8 cellular contexts compared by ENCODE assay signal in genomic region chr7:22564511-22565045, GRCh38.
A peak's percentile ranks its signal among the peaks of the same experiment; 100 is the strongest.
DNase-seq lines count a peak whose midpoint lies in the region; FAIRE-seq and TF ChIP-seq lines count a peak whose summit lies in the region.

No MANE protein-coding gene starts in this region.

- H3K27ac ChIP-seq in astrocyte (ENCODE audit: low read depth, low read length), result peak overlapping the region; percentile 99
- H3K27ac ChIP-seq in layer of hippocampus (ENCODE audit: low read depth, low read length), result peak overlapping the region; percentile 21

- H3K9ac ChIP-seq in astrocyte (ENCODE audit: low read length), result peak overlapping the region; percentile 87

- H3K79me2 ChIP-seq in astrocyte (ENCODE audit: insufficient read depth, low read length), result peaks cover 23% of the 10 kb centered on the region

- TF ChIP-seq CTCF in astrocyte (IDR thresholded peaks at IDR 0.05; ENCODE audit: insufficient read depth, low read depth, low read length), result no peak
- TF ChIP-seq CTCF in GM10266 (IDR thresholded peaks at IDR 0.05; ENCODE audit: control insufficient read depth, insufficient read depth, low read depth, missing control alignments), result no peak

- no peaks in the 10 kb centered on the region for H3K9me3 Mint-ChIP-seq in astrocyte (ENCODE audit: unreplicated experiment)

- H3K4me1 ChIP-seq in astrocyte (ENCODE audit: insufficient read depth, low read length), result peaks cover 66% of the 10 kb centered on the region

- peak; percentile 91 for FAIRE-seq in astrocyte (lab: Jason Lieb, UNC)

- no peaks in the 10 kb centered on the region for H3K9me3 ChIP-seq in astrocyte (ENCODE audit: insufficient read depth, low read depth, low read length)

- DNase-seq in Ammon's horn (ENCODE audit: low spot score) (peak; percentile 60), HS-27A (ENCODE audit: low read depth) (peak; percentile 53), astrocyte (ENCODE audit: low read depth) (peak; percentile 96), G401 (ENCODE audit: low spot score) (no peak), GM10266 (ENCODE audit: extremely low spot score) (no peak), NOMO-1 (lab: John Stamatoyannopoulos, UW; ENCODE audit: unreplicated experiment in 2 of 2) (no peak)
- DNase-seq in activated T-cell treated with anti-CD3 and anti-CD28 coated beads, Interleukin-2, amount 50 U/mL, for 1 hour, result no peak

- no peaks in the 10 kb centered on the region for H3K27me3 Mint-ChIP-seq in astrocyte (ENCODE audit: low read depth, unreplicated experiment)

- in situ Hi-C loops in G401 (cut with HindIII; ENCODE audit: low sequenced_read_pairs), result no loop called here

- no peaks in the 10 kb centered on the region for H3K27me3 ChIP-seq in astrocyte (ENCODE audit: insufficient read depth, low read length)
- no peaks in the 10 kb centered on the region for H3K27me3 ChIP-seq in layer of hippocampus (ENCODE audit: control insufficient read depth, insufficient read depth, low read length)

- H3K27ac Mint-ChIP-seq in astrocyte (ENCODE audit: unreplicated experiment), result peak overlapping the region; percentile 96

- peak overlapping the region; percentile 27 for H3K4me3 ChIP-seq in astrocyte (ENCODE audit: insufficient read depth, low read depth, low read length)

- H3K36me3 ChIP-seq in astrocyte (ENCODE audit: insufficient read depth, low read length), result no peaks in the 10 kb centered on the region

- peak overlapping the region; percentile 79 for H3K4me2 ChIP-seq in astrocyte (ENCODE audit: low read length)

- no peak overlapping the region for H3K4me3 Mint-ChIP-seq in astrocyte (ENCODE audit: unreplicated experiment)

- H3K4me1 Mint-ChIP-seq in astrocyte (ENCODE audit: low read depth, unreplicated experiment), result peaks cover 53% of the 10 kb centered on the region

- H2AFZ ChIP-seq in astrocyte (ENCODE audit: low read depth, low read length), result no peak overlapping the region

- no peaks in the 10 kb centered on the region for H3K36me3 Mint-ChIP-seq in astrocyte (ENCODE audit: low read depth, unreplicated experiment)

- no peaks in the 10 kb centered on the region for H4K20me1 ChIP-seq in astrocyte (ENCODE audit: insufficient read depth, low read length)

Comparison
In these comparisons a context has a peak if more than half of its experiments do, and no peak if none do; other contexts are left out.
1. DNase-seq: peak in Ammon's horn (single experiment), HS-27A (single experiment) and astrocyte (single experiment); none in G401 (single experiment), activated T-cell treated with anti-CD3 and anti-CD28 coated beads, Interleukin-2, amount 50 U/mL, for 1 hour (single experiment), GM10266 (single experiment) and NOMO-1 (0 of 2).